8 cellular contexts compared by ENCODE assay signal in genomic region chr11:34105957-34106504, GRCh38. TPM values are rescaled to one million over a fixed set of nuclear protein-coding genes. Genes with fewer than 3 reads are reported as not detected.
DNase-seq lines count a peak whose midpoint lies in the region; ATAC-seq and TF ChIP-seq lines count a peak whose summit lies in the region.

No MANE protein-coding gene starts in this region.

- peak overlapping the region; percentile 98 for H3K27ac Mint-ChIP-seq in activated naive CD8-positive, alpha-beta T cell treated with anti-CD3 and anti-CD28 coated beads for 36 hours
- H3K27ac Mint-ChIP-seq in immature natural killer cell: peak overlapping the region; percentile 98 to 99 (median 98)

- TF ChIP-seq CTCF in AG10803 (conservative IDR thresholded peaks at IDR 0.05; ENCODE audit: low read length): no peak

- ATAC-seq in HG02973 (IDR thresholded peaks at IDR 0.05; ENCODE audit: unreplicated experiment): peak; percentile 6
- no peak for ATAC-seq in HG02678 (IDR thresholded peaks at IDR 0.05; ENCODE audit: unreplicated experiment)

- peaks cover 7% of the 10 kb centered on the region for H3K27me3 Mint-ChIP-seq in activated naive CD8-positive, alpha-beta T cell treated with anti-CD3 and anti-CD28 coated beads for 36 hours
- peaks cover 11 to 22% (median 17%) of the 10 kb centered on the region in 3 donors for H3K27me3 Mint-ChIP-seq in immature natural killer cell (ENCODE audit: low read depth in 3 of 3)

- H3K4me3 ChIP-seq in AG10803 (ENCODE audit: low read length): peak overlapping the region; percentile 92

- peaks cover 45% of the 10 kb centered on the region for H3K36me3 Mint-ChIP-seq in activated naive CD8-positive, alpha-beta T cell treated with anti-CD3 and anti-CD28 coated beads for 36 hours
- H3K36me3 Mint-ChIP-seq in immature natural killer cell: peaks cover 3 to 17% (median 12%) of the 10 kb centered on the region in 3 donors

- peak overlapping the region; percentile 87 for H3K4me3 Mint-ChIP-seq in activated naive CD8-positive, alpha-beta T cell treated with anti-CD3 and anti-CD28 coated beads for 36 hours
- H3K4me3 Mint-ChIP-seq in immature natural killer cell: peak overlapping the region; percentile 95 to 98 (median 97)

- H3K27ac ChIP-seq in substantia nigra (ENCODE audit: low read depth, low read length, poor library complexity, severe bottlenecking): peak overlapping the region; percentile 94

- peaks cover 49% of the 10 kb centered on the region for H3K4me1 Mint-ChIP-seq in activated naive CD8-positive, alpha-beta T cell treated with anti-CD3 and anti-CD28 coated beads for 36 hours
- H3K4me1 Mint-ChIP-seq in immature natural killer cell: peaks cover 34 to 50% of the 10 kb centered on the region in 2 donors

- no peaks in the 10 kb centered on the region for H3K9me3 Mint-ChIP-seq in activated naive CD8-positive, alpha-beta T cell treated with anti-CD3 and anti-CD28 coated beads for 36 hours
- no peaks in the 10 kb centered on the region for H3K9me3 Mint-ChIP-seq in immature natural killer cell

- DNase-seq in AG10803 (ENCODE audit: low read depth): peak; percentile 13
- no peak for DNase-seq in activated naive CD8-positive, alpha-beta T cell treated with anti-CD3 and anti-CD28 coated beads for 36 hours
- no peak for DNase-seq in immature natural killer cell
- peak in 1 of 49 donors; percentile 36 for DNase-seq in substantia nigra (lab: John Stamatoyannopoulos, UW)
- no peak for DNase-seq in effector CD8-positive, alpha-beta T cell (lab: John Stamatoyannopoulos, UW)
- no peak for DNase-seq in foreskin melanocyte

RNA-seq across cellular contexts. Expression of gene NAT10, which starts 0.6 kb away (rescaled TPM):
- 100 to 1,000 TPM; 160 to 169 TPM for total RNA-seq in activated naive CD8-positive, alpha-beta T cell treated with anti-CD3 and anti-CD28 coated beads for 36 hours
- polyA plus RNA-seq in immature natural killer cell: 10 to 100 TPM in 2 of 3 donors, 1 to 10 TPM in 1; 7.7 to 31.8 (median 16.8) TPM

RNA-seq across cellular contexts. Expression of gene CAPRIN1, which starts 54.5 kb away (rescaled TPM):
- total RNA-seq in activated naive CD8-positive, alpha-beta T cell treated with anti-CD3 and anti-CD28 coated beads for 36 hours: 100 to 1,000 TPM; 313 to 342 TPM
- 10 to 100 TPM; 27.8 to 71.2 (median 43.3) TPM for polyA plus RNA-seq in immature natural killer cell
